In genomic region chr11:125348141-125348651, GRCh38 we compare ENCODE assay signal across 1 cellular context.
TF ChIP-seq lines count a peak whose summit lies in the region.

No MANE protein-coding gene starts in this region.

TF ChIP-seq in GM23338, 12 proteins besides CTCF, POLR2A, EP300 and RAD21 (continued from another document):
- TF ChIP-seq EZH2phosphoT487 (IDR thresholded peaks at IDR 0.05; ENCODE audit: unreplicated experiment) (no peak), POLR2AphosphoS5 (IDR thresholded peaks at IDR 0.05; ENCODE audit: low read depth) (no peak), ZNF114 (CRISPR knock-in tag; IDR thresholded peaks at IDR 0.05) (no peak), JUNB (IDR thresholded peaks at IDR 0.05; ENCODE audit: unreplicated experiment) (no peak), ZNF462 (CRISPR knock-in tag; IDR thresholded peaks at IDR 0.05) (no peak), STAT1 (IDR thresholded peaks at IDR 0.05; ENCODE audit: unreplicated experiment) (no peak)
